In the genomic region with DNA sequence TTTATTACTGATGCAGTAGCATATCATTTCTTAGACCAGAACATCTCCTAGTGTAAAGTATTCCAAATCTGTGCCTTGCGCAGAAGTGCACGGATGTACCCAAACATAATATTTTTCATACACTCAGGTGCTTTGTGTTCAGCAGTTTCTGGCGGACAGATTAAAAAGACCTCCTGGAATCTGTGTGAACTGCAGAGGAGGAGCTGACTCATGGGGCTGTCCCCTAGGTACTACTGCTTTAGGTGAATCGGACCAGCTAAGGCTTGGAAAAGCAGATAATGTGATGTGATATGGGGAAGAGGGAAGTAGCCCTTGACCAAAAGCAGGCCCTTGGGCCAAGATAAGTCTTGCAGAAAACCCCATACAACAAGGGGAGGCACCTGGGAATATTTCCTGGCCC, we compare ENCODE assay signal across 17 cellular contexts.
"Had no signal": no experiment of that assay in that cellular context is flagged by ENCODE, and none has a peak within 500 bp of the region (broad histone marks: within the 10 kb centered on the region; RNA-seq: fewer than 3 reads in every experiment).

No MANE protein-coding gene starts in this region.

- H2AFZ ChIP-seq: parathyroid adenoma had no signal

- H3K79me2 ChIP-seq: parathyroid adenoma had no signal

- H3K27ac Mint-ChIP-seq: activated CD4-positive, alpha-beta T cell treated with anti-CD3 and anti-CD28 coated beads, Interleukin-2, amount 10 ng/mL, durations not matched to agents 7 days and 5 days; activated naive CD4-positive, alpha-beta T cell treated with anti-CD3 and anti-CD28 coated beads, Interleukin-2, amount 10 ng/mL, durations not matched to agents 7 days and 5 days; nephron had no signal

- H3K4me3 Mint-ChIP-seq: activated CD4-positive, alpha-beta T cell treated with anti-CD3 and anti-CD28 coated beads, Interleukin-2, amount 10 ng/mL, durations not matched to agents 7 days and 5 days; activated naive CD4-positive, alpha-beta T cell treated with anti-CD3 and anti-CD28 coated beads, Interleukin-2, amount 10 ng/mL, durations not matched to agents 7 days and 5 days; nephron had no signal

- H3K4me1 Mint-ChIP-seq: activated CD4-positive, alpha-beta T cell treated with anti-CD3 and anti-CD28 coated beads, Interleukin-2, amount 10 ng/mL, durations not matched to agents 7 days and 5 days; activated naive CD4-positive, alpha-beta T cell treated with anti-CD3 and anti-CD28 coated beads, Interleukin-2, amount 10 ng/mL, durations not matched to agents 7 days and 5 days; nephron had no signal

- H3K27me3 ChIP-seq: ascending aorta, breast epithelium, thyroid gland, uterus had no signal

- H3K36me3 ChIP-seq: ascending aorta, breast epithelium, thyroid gland, uterus had no signal

- H3K27ac ChIP-seq: ascending aorta, breast epithelium, parathyroid adenoma, thyroid gland, uterus had no signal

- H3K9me3 ChIP-seq: ascending aorta, breast epithelium, thyroid gland, uterus had no signal

- H3K36me3 Mint-ChIP-seq: activated naive CD4-positive, alpha-beta T cell treated with anti-CD3 and anti-CD28 coated beads, Interleukin-2, amount 10 ng/mL, durations not matched to agents 7 days and 5 days had no signal

- DNase-seq: activated CD4-positive, alpha-beta T cell treated with anti-CD3 and anti-CD28 coated beads, Interleukin-2, amount 10 ng/mL, durations not matched to agents 7 days and 5 days; activated CD8-positive, alpha-beta memory T cell treated with anti-CD3 and anti-CD28 coated beads, Interleukin-2, amount 50 U/mL, for 48 hours; activated effector memory CD4-positive, alpha-beta T cell treated with Interleukin-2 at 50 U/mL for 16 hours; activated naive CD4-positive, alpha-beta T cell treated with anti-CD3 and anti-CD28 coated beads, Interleukin-2, amount 10 ng/mL, durations not matched to agents 7 days and 5 days; activated T-cell treated with anti-CD3 and anti-CD28 coated beads, Interleukin-2, amount 50 U/mL, for 48 hours; cerebellar nuclear complex; cortex of kidney; stimulated activated CD8-positive, alpha-beta memory T cell treated with anti-CD3 and anti-CD28 coated beads, Interleukin-4, amount 100 ng/mL, for 48 hours; stimulated activated naive CD4-positive, alpha-beta T cell; T1000; uterus had no signal

- H3K4me1 ChIP-seq: ascending aorta, breast epithelium, parathyroid adenoma, uterus had no signal

- H3K9ac ChIP-seq: parathyroid adenoma had no signal

- H3K4me3 ChIP-seq: ascending aorta, breast epithelium, thyroid gland, uterus had no signal

- H3K27me3 Mint-ChIP-seq: activated naive CD4-positive, alpha-beta T cell treated with anti-CD3 and anti-CD28 coated beads, Interleukin-2, amount 10 ng/mL, durations not matched to agents 7 days and 5 days had no signal

- H3K9me3 Mint-ChIP-seq: activated CD4-positive, alpha-beta T cell treated with anti-CD3 and anti-CD28 coated beads, Interleukin-2, amount 10 ng/mL, durations not matched to agents 7 days and 5 days; activated naive CD4-positive, alpha-beta T cell treated with anti-CD3 and anti-CD28 coated beads, Interleukin-2, amount 10 ng/mL, durations not matched to agents 7 days and 5 days had no signal

- ATAC-seq: activated CD4-positive, CD25-positive, alpha-beta regulatory T cell treated with anti-CD3 and anti-CD28 coated beads, Interleukin-2, amount 50 U/mL, for 24 hours had no signal
